Comparison of ENCODE assay signal across 1 cellular context in genomic region chr3:5239602-5240001, GRCh38.
TF ChIP-seq lines count a peak whose summit lies in the region.

No MANE protein-coding gene starts in this region.

TF ChIP-seq in K562, 482 proteins besides CTCF, POLR2A, EP300 and RAD21 (continued from another document):
- no peak for TF ChIP-seq ZBTB34 (CRISPR knock-in tag; IDR thresholded peaks at IDR 0.05)
- no peak for TF ChIP-seq GTF2A2 (tag; IDR thresholded peaks at IDR 0.05)
- TF ChIP-seq ZNF696 (CRISPR knock-in tag; conservative IDR thresholded peaks at IDR 0.05) = no peak
